ENCODE assay signal across 31 cellular contexts in genomic region chr15:78323693-78324092, GRCh38. TPM values are rescaled to one million over a fixed set of nuclear protein-coding genes. Genes with fewer than 3 reads are reported as not detected.
DNase-seq lines count a peak whose midpoint lies in the region; ATAC-seq, FAIRE-seq and TF ChIP-seq lines count a peak whose summit lies in the region.
"Had no signal": no experiment of that assay in that cellular context is flagged by ENCODE, and none has a peak within 500 bp of the region (broad histone marks: within the 10 kb centered on the region; RNA-seq: fewer than 3 reads in every experiment).

No MANE protein-coding gene starts in this region.

- H3K79me1 ChIP-seq in neuronal stem cell (ENCODE audit: low read depth, low read length), result no peaks in the 10 kb centered on the region

- H3K14ac ChIP-seq in neuronal stem cell (ENCODE audit: low read length), result peak overlapping the region; percentile 15

- TF ChIP-seq CTCF in GM23338 (conservative IDR thresholded peaks at IDR 0.05; ENCODE audit: low read depth in 2 of 2) (no peak), kidney (IDR thresholded peaks at IDR 0.05; ENCODE audit: borderline replicate concordance, extremely low read depth, insufficient read depth) (no peak)

- peaks cover 21% of the 10 kb centered on the region; the same call in 1 of the 2 replicates for H3K4me1 ChIP-seq in GM23338 (ENCODE audit: insufficient read depth)
- peaks cover 53% of the 10 kb centered on the region for H3K4me1 ChIP-seq in ectodermal cell (ENCODE audit: control insufficient read depth, insufficient read depth, low read length)
- H3K4me1 ChIP-seq in kidney (ENCODE audit: control insufficient read depth in 1 of 2, insufficient read depth in 1 of 2, low read depth in 1 of 2, low read length in 2 of 2), result no peaks in the 10 kb centered on the region
- H3K4me1 ChIP-seq in neuronal stem cell (ENCODE audit: control insufficient read depth in 2 of 2, insufficient read depth in 1 of 2, low read depth in 1 of 2, low read length in 2 of 2), result peaks cover 38 to 42% of the 10 kb centered on the region in 2 donors

- no peak overlapping the region for H3K4me3 Mint-ChIP-seq in GM23338
- H3K4me3 Mint-ChIP-seq: CD8-positive, alpha-beta T cell had no signal

- H3K9me3 Mint-ChIP-seq in GM23338, result no peaks in the 10 kb centered on the region
- H3K9me3 Mint-ChIP-seq: CD8-positive, alpha-beta T cell had no signal

- peak overlapping the region; percentile 0 for H2BK5ac ChIP-seq in neuronal stem cell (ENCODE audit: low read length)

- H3K27ac Mint-ChIP-seq in GM23338, result peak overlapping the region; percentile 74; the same call in 1 of the 2 replicates
- H3K27ac Mint-ChIP-seq: CD8-positive, alpha-beta T cell had no signal

- H3K23ac ChIP-seq in neuronal stem cell (ENCODE audit: low read depth, low read length, poor library complexity), result no peak overlapping the region

- intact Hi-C loops in kidney (cut with DNase I), result no loop called here

- no peaks in the 10 kb centered on the region for H3K9me2 ChIP-seq in GM23338 (ENCODE audit: insufficient read depth)

- peak overlapping the region; percentile 93 for H3K18ac ChIP-seq in neuronal stem cell (ENCODE audit: low read length)

- peak overlapping the region; percentile 68 for H4K91ac ChIP-seq in neuronal stem cell (ENCODE audit: low read depth, low read length, poor library complexity)

- H3K9ac ChIP-seq in kidney (ENCODE audit: low read length in 2 of 2) (no peak overlapping the region), neuronal stem cell (ENCODE audit: low read depth, low read length, poor library complexity) (no peak overlapping the region)

- no peaks in the 10 kb centered on the region for H3K9me3 ChIP-seq in ectodermal cell (ENCODE audit: control insufficient read depth, low read length)
- no peaks in the 10 kb centered on the region for H3K9me3 ChIP-seq in kidney (ENCODE audit: control insufficient read depth in 1 of 2, low read length in 2 of 2)
- no peaks in the 10 kb centered on the region for H3K9me3 ChIP-seq in neuronal stem cell (replicated peaks in 1 of 2; ENCODE audit: control insufficient read depth in 2 of 2, insufficient read depth in 1 of 2, low read depth in 1 of 2, low read length in 2 of 2)
- H3K9me3 ChIP-seq: Caco-2, SJCRH30 had no signal

- FAIRE-seq in kidney (lab: Jason Lieb, UNC), result no peak
- FAIRE-seq: A204.1, GM12892 had no signal

- no peaks in the 10 kb centered on the region for H4K20me1 ChIP-seq in GM23338 (replicated peaks; ENCODE audit: insufficient read depth)

- DNase-seq in GM23338 (ENCODE audit: low spot score) (no peak), kidney (peak; percentile 18), neuronal stem cell (ENCODE audit: low spot score) (no peak), NCI-H510A (lab: John Stamatoyannopoulos, UW) (no peak), NCI-H510A treated with DMSO at 0.1 percent for 48 hours (lab: John Stamatoyannopoulos, UW) (no peak), DMS153 (lab: John Stamatoyannopoulos, UW) (no peak)
- no peak for DNase-seq in activated CD8-positive, alpha-beta memory T cell treated with anti-CD3 and anti-CD28 coated beads, Interleukin-2, amount 50 U/mL, for 4 hours
- DNase-seq: C1 segment of cervical spinal cord; Caco-2; CD8-positive, alpha-beta T cell; DMS 273 treated with DMSO at 0.1 percent for 48 hours; DND-41; Karpas-422; NCI-H1092 treated with DMSO at 0.1 percent for 48 hours; NCI-H1436; NCI-H187; NCI-H2081 treated with DMSO at 0.1 percent for 48 hours; NCI-H2171 treated with DMSO at 0.1 percent for 48 hours; NCI-H345; NCI-H524 treated with DMSO at 0.1 percent for 48 hours; NCI-H774; NK-92 treated with Interleukin-12 subunit alpha and Interleukin-12 subunit beta, amount 100 ng/mL, for 24 hours; PC-9; SJCRH30 had no signal

- H4K8ac ChIP-seq in neuronal stem cell (ENCODE audit: low read depth, low read length), result no peak overlapping the region

- H3K27me3 ChIP-seq in GM23338 (ENCODE audit: insufficient read depth) (no peaks in the 10 kb centered on the region), ectodermal cell (ENCODE audit: control insufficient read depth, insufficient read depth, low read length, poor library complexity, severe bottlenecking) (no peaks in the 10 kb centered on the region), neuronal stem cell (ENCODE audit: control insufficient read depth in 3 of 3, insufficient read depth in 3 of 3, low read depth in 1 of 3, low read length in 3 of 3) (no peaks in the 10 kb centered on the region)
- H3K27me3 ChIP-seq: SJCRH30 had no signal

- H3K27me3 Mint-ChIP-seq in GM23338 (ENCODE audit: insufficient read depth, low read depth, poor library complexity), result peaks cover 7% of the 10 kb centered on the region

- H3K36me3 ChIP-seq in GM23338 (ENCODE audit: insufficient read depth) (no peaks in the 10 kb centered on the region), ectodermal cell (ENCODE audit: control insufficient read depth, insufficient read depth, low read length) (no peaks in the 10 kb centered on the region), kidney (ENCODE audit: control insufficient read depth in 1 of 2, insufficient read depth in 2 of 2, low read length in 2 of 2) (no peaks in the 10 kb centered on the region), neuronal stem cell (replicated peaks in 1 of 2; ENCODE audit: control insufficient read depth in 2 of 2, insufficient read depth in 2 of 2, low read length in 2 of 2) (no peaks in the 10 kb centered on the region)
- H3K36me3 ChIP-seq: SJCRH30 had no signal

- H3K4ac ChIP-seq in neuronal stem cell (ENCODE audit: low read length), result no peak overlapping the region

- peak overlapping the region; percentile 86 for H2AK5ac ChIP-seq in neuronal stem cell (ENCODE audit: low read depth, low read length)

- no peaks in the 10 kb centered on the region for H3K36me3 Mint-ChIP-seq in GM23338 (ENCODE audit: low read depth)
- H3K36me3 Mint-ChIP-seq: CD8-positive, alpha-beta T cell had no signal

- H3K4me3 ChIP-seq in GM23338 (no peak overlapping the region), ectodermal cell (ENCODE audit: insufficient read depth, low read depth, low read length) (no peak overlapping the region), kidney (ENCODE audit: low read length in 2 of 2) (no peak overlapping the region), neuronal stem cell (ENCODE audit: low read length in 2 of 2) (peak overlapping the region in 1 of 2 donors; percentile 9)
- H3K4me3 ChIP-seq: PC-9, SJCRH30 had no signal

- H3K79me2 ChIP-seq in GM23338 (replicated peaks; ENCODE audit: insufficient read depth), result no peaks in the 10 kb centered on the region

- WGBS in ectodermal cell, 2 experiments, result 86 to 90% methylated on average over 7 of the region's 7 CpGs
- WGBS in neuronal stem cell (ENCODE audit: extremely low coverage in 2 of 2, insufficient read length in 2 of 2, insufficient replicate concordance in 1 of 2), 2 donors, result no CpG with 5 or more reads among the region's 7 CpGs

- H3K27ac ChIP-seq in GM23338 (ENCODE audit: low read depth) (no peak overlapping the region), ectodermal cell (ENCODE audit: insufficient read depth, low read depth, low read length, poor library complexity, severe bottlenecking) (peak overlapping the region; percentile 93), kidney (ENCODE audit: low read depth in 2 of 2, low read length in 2 of 2) (no peak overlapping the region), neuronal stem cell (replicated peaks; ENCODE audit: low read length) (no peak overlapping the region)
- H3K27ac ChIP-seq: PC-9, SJCRH30 had no signal

- H2BK15ac ChIP-seq in neuronal stem cell (ENCODE audit: low read length), result peak overlapping the region; percentile 28

- no peak for ATAC-seq in GM23338
- ATAC-seq: CD8-positive, alpha-beta T cell; Right ventricle myocardium inferior; SK-N-SH treated with all-trans-retinoic acid at 6 μM for 48 hours had no signal

- H2AFZ ChIP-seq in GM23338, result 0 out of 2 replicates have a peak overlapping the region, but pooled peaks have one; percentile 28
- H2AFZ ChIP-seq in neuronal stem cell (ENCODE audit: low read length), result peak overlapping the region; percentile 78
- H2AFZ ChIP-seq: PC-9 had no signal

- no peak overlapping the region for H3K4me2 ChIP-seq in GM23338
- H3K4me2 ChIP-seq in neuronal stem cell (ENCODE audit: insufficient read depth, low read length, poor library complexity, severe bottlenecking), result no peak overlapping the region
- H3K4me2 ChIP-seq: PC-9 had no signal

- 0 out of 2 replicates have a peak, but pooled peaks cover 2% of the 10 kb centered on the region for H3F3A ChIP-seq in GM23338 (replicated peaks; ENCODE audit: low read depth)

- H2BK120ac ChIP-seq in neuronal stem cell (ENCODE audit: low read depth, low read length), result no peak overlapping the region

- H3K4me1 Mint-ChIP-seq in GM23338, result peaks cover 46% of the 10 kb centered on the region

- peak overlapping the region; percentile 99 for H2BK12ac ChIP-seq in neuronal stem cell (ENCODE audit: low read length)

TF ChIP-seq in GM23338, 12 proteins besides CTCF, POLR2A, EP300 and RAD21 (continues in another document):
- TF ChIP-seq CREB1 (CRISPR knock-in tag; IDR thresholded peaks at IDR 0.05; ENCODE audit: low read depth) (no peak), ZNF331 (CRISPR knock-in tag; IDR thresholded peaks at IDR 0.05; ENCODE audit: low read depth) (no peak)

RNA-seq across cellular contexts. Expression of gene CRABP1, which starts 16.5 kb away (rescaled TPM):
- total RNA-seq in GM23338 (2014; rRNA removed; shearing (Covaris generic)), result 127 and 156 TPM in 2 replicates
- polyA plus RNA-seq in GM23338 (2016; fragmentation: Nextera tagmentation; extraction: Ambion mirVana) (522 and 536 TPM in 2 replicates), kidney (ENCODE audit: insufficient read depth, low read depth, low replicate concordance) (61.0 TPM)
- polyA plus RNA-seq in ectodermal cell (2013, experiment 1 of 4), result 1,552 TPM
- 959 TPM for polyA plus RNA-seq in ectodermal cell (2013, experiment 2 of 4)
- polyA plus RNA-seq in ectodermal cell (2013, experiment 3 of 4), result 2,069 TPM
- 2,116 TPM for polyA plus RNA-seq in ectodermal cell (2013, experiment 4 of 4)
- total RNA-seq in kidney, result not detected
- polyA plus RNA-seq in neuronal stem cell (2013, experiment 1 of 2), result 1,930 TPM
- polyA plus RNA-seq in neuronal stem cell (2013, experiment 2 of 2), result 1,905 TPM
- total RNA-seq: CD8-positive, alpha-beta T cell; H4; PC-9; Right ventricle myocardium inferior; RPMI7951; SJCRH30 had no signal

RNA-seq across cellular contexts. Expression of gene SKIC8, which starts 24.3 kb away (rescaled TPM):
- total RNA-seq in GM23338 (2014; rRNA removed; shearing (Covaris generic)), result 47.0 and 59.4 TPM in 2 replicates
- polyA plus RNA-seq in GM23338 (2016; fragmentation: Nextera tagmentation; extraction: Ambion mirVana) (68.6 and 73.8 TPM in 2 replicates), kidney (ENCODE audit: insufficient read depth, low read depth, low replicate concordance) (87.4 TPM)
- polyA plus RNA-seq in ectodermal cell (2013, experiment 1 of 4), result 56.3 TPM
- 57.4 TPM for polyA plus RNA-seq in ectodermal cell (2013, experiment 2 of 4)
- 45.5 TPM for polyA plus RNA-seq in ectodermal cell (2013, experiment 3 of 4)
- 48.3 TPM for polyA plus RNA-seq in ectodermal cell (2013, experiment 4 of 4)
- 48.5 TPM for total RNA-seq in kidney
- polyA plus RNA-seq in neuronal stem cell (2013, experiment 1 of 2), result 34.0 TPM
- polyA plus RNA-seq in neuronal stem cell (2013, experiment 2 of 2), result 34.5 TPM

RNA-seq across cellular contexts. Expression of gene DNAJA4, which starts 59.3 kb away (rescaled TPM):
- 10.3 and 12.5 TPM in 2 replicates for total RNA-seq in GM23338 (2014; rRNA removed; shearing (Covaris generic))
- polyA plus RNA-seq in GM23338 (2016; fragmentation: Nextera tagmentation; extraction: Ambion mirVana) (5.0 and 5.4 TPM in 2 replicates), kidney (ENCODE audit: insufficient read depth, low read depth, low replicate concordance) (19.9 TPM)
- polyA plus RNA-seq in ectodermal cell (2013, experiment 1 of 4), result 1.3 TPM
- 2.0 TPM for polyA plus RNA-seq in ectodermal cell (2013, experiment 2 of 4)
- polyA plus RNA-seq in ectodermal cell (2013, experiment 3 of 4), result 1.1 TPM
- 1.9 TPM for polyA plus RNA-seq in ectodermal cell (2013, experiment 4 of 4)
- 31.1 TPM for total RNA-seq in kidney
- polyA plus RNA-seq in neuronal stem cell (2013, experiment 1 of 2), result 0.08 TPM
- polyA plus RNA-seq in neuronal stem cell (2013, experiment 2 of 2), result 0.06 TPM
- total RNA-seq: H4, SJCRH30 had no signal

Comparison
In these comparisons a context has a peak if more than half of its experiments do, and no peak if none do; other contexts are left out.
1. RNA of gene CRABP1, which starts 16.5 kb away (total RNA-seq): 127 to 156 TPM in GM23338; not detected in kidney (single experiment); every median in the first group is over 100 times any median in the second.